ENCODE assay signal across 26 cellular contexts in the genomic region with DNA sequence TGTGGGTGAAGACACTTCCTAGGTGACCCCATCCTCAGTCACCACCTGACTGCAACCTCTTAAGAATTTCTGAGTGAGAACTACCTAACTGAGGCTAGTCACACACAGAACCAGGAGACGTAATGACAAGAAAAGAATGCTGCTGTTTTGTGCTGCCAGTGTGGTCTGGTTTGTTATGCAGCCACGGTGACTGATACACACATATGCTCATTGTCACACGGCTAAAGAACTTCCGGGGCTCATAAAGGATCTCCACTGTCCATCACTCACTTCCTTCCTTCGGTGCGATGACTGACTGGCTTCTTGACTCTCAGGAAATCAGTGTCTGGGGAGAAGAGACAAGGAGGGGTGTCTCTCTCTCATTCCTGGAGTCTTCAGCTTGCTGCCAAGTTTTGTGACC.
A peak's percentile ranks its signal among the peaks of the same experiment; 100 is the strongest.
DNase-seq lines count a peak whose midpoint lies in the region; ATAC-seq, FAIRE-seq and TF ChIP-seq lines count a peak whose summit lies in the region.
"Had no signal": no experiment of that assay in that cellular context is flagged by ENCODE, and none has a peak within 500 bp of the region (broad histone marks: within the 10 kb centered on the region; RNA-seq: fewer than 3 reads in every experiment).

No MANE protein-coding gene starts in this region.

- H3K36me3 Mint-ChIP-seq in endodermal cell (ENCODE audit: low read depth) = no peaks in the 10 kb centered on the region
- H3K36me3 Mint-ChIP-seq: CD8-positive, alpha-beta T cell had no signal

- H3K9me3 ChIP-seq in HepG2 (ENCODE audit: low read length) (peaks cover 32% of the 10 kb centered on the region; the same call in 1 of the 2 replicates), right lobe of liver (no peaks in the 10 kb centered on the region), endodermal cell (ENCODE audit: control insufficient read depth, low read length) (peaks cover 6% of the 10 kb centered on the region), vagina (no peaks in the 10 kb centered on the region)

- CTCF ChIA-PET in HepG2 (lab: Yijun Ruan, JAX; ENCODE audit: low intra/inter-chr PET ratio, low total read pairs) = no interaction called here

- TF ChIP-seq CTCF in HepG2 (CRISPR knock-in tag; IDR thresholded peaks at IDR 0.05) (no peak), right lobe of liver (IDR thresholded peaks at IDR 0.05) (no peak), endodermal cell (conservative IDR thresholded peaks at IDR 0.05) (no peak), vagina (IDR thresholded peaks at IDR 0.05) (no peak)

- H3K4me1 ChIP-seq in HepG2 (ENCODE audit: insufficient read depth, low read length) (no peaks in the 10 kb centered on the region), right lobe of liver (no peaks in the 10 kb centered on the region), endodermal cell (ENCODE audit: control insufficient read depth, insufficient read depth, low read length) (no peaks in the 10 kb centered on the region), vagina (no peaks in the 10 kb centered on the region)
- H3K4me1 ChIP-seq: A549, Caco-2 had no signal

- TF ChIP-seq RAD21 in HepG2 (CRISPR knock-in tag; IDR thresholded peaks at IDR 0.05) = no peak

- H3K4me3 Mint-ChIP-seq in endodermal cell = no peak overlapping the region
- H3K4me3 Mint-ChIP-seq: B cell; CD4-positive, alpha-beta T cell; CD8-positive, alpha-beta T cell had no signal

- POLR2A ChIA-PET in HepG2 (lab: Yijun Ruan, JAX) = no interaction called here

- H3K27ac ChIP-seq in HepG2 (ENCODE audit: extremely low read length, insufficient read depth, low read length) = no peak overlapping the region
- no peak overlapping the region for H3K27ac ChIP-seq in right lobe of liver
- no peak overlapping the region for H3K27ac ChIP-seq in endodermal cell (ENCODE audit: low read depth, low read length)
- no peak overlapping the region for H3K27ac ChIP-seq in vagina
- H3K27ac ChIP-seq: 22Rv1; A549; BLaER1 treated with 17β-estradiol and CSF1 and Interleukin-3, amounts not matched to agents 10 nM and 100 nM; C4-2B had no signal

- in situ Hi-C loops in HepG2 (cut with HindIII; ENCODE audit: extremely low pct_ligation_motif_present, low pct_unique_long_range_greater_than_20kb) = no loop called here

- H3K4me2 ChIP-seq in HepG2 (ENCODE audit: low read depth, low read length) = no peak overlapping the region
- H3K4me2 ChIP-seq: A549; BLaER1 treated with 17β-estradiol and CSF1 and Interleukin-3, amounts not matched to agents 10 nM and 100 nM had no signal

- H3K79me2 ChIP-seq in HepG2 (ENCODE audit: insufficient read depth, low read length) = no peaks in the 10 kb centered on the region

- no peak overlapping the region for H2AFZ ChIP-seq in HepG2 (ENCODE audit: low read length)

- no peaks in the 10 kb centered on the region for H4K20me1 ChIP-seq in HepG2 (ENCODE audit: insufficient read depth, low read length)
- H4K20me1 ChIP-seq: BLaER1 treated with 17β-estradiol and CSF1 and Interleukin-3, amounts not matched to agents 10 nM and 100 nM had no signal

- H3K4me3 ChIP-seq in HepG2 (replicated peaks in 1 of 3; ENCODE audit: insufficient read depth in 1 of 3, low read depth in 2 of 3, low read length in 3 of 3) (no peak overlapping the region), right lobe of liver (no peak overlapping the region), endodermal cell (ENCODE audit: low read length) (no peak overlapping the region), vagina (no peak overlapping the region)
- H3K4me3 ChIP-seq: A549; BLaER1 treated with 17β-estradiol and CSF1 and Interleukin-3, amounts not matched to agents 10 nM and 100 nM had no signal

- peaks cover 2% of the 10 kb centered on the region for H3K27me3 Mint-ChIP-seq in endodermal cell (ENCODE audit: insufficient read depth)
- H3K27me3 Mint-ChIP-seq: CD4-positive, alpha-beta T cell had no signal

- H3K9ac ChIP-seq in HepG2 (ENCODE audit: insufficient read depth, low read depth, low read length) = no peak overlapping the region
- no peak overlapping the region for H3K9ac ChIP-seq in endodermal cell (ENCODE audit: extremely low read depth, low read length, poor library complexity, severe bottlenecking)
- H3K9ac ChIP-seq: BLaER1 treated with 17β-estradiol and CSF1 and Interleukin-3, amounts not matched to agents 10 nM and 100 nM had no signal

- no peaks in the 10 kb centered on the region for H3K9me3 Mint-ChIP-seq in endodermal cell
- H3K9me3 Mint-ChIP-seq: CD8-positive, alpha-beta T cell had no signal

- TF ChIP-seq POLR2A in HepG2 (IDR thresholded peaks at IDR 0.05; ENCODE audit: insufficient read depth in 1 of 2, low read depth in 2 of 2, low read length in 2 of 2) = no peak
- TF ChIP-seq POLR2A in right lobe of liver (IDR thresholded peaks at IDR 0.05) = no peak
- TF ChIP-seq POLR2A in vagina (IDR thresholded peaks at IDR 0.05) = no peak

- FAIRE-seq in HepG2 (lab: Jason Lieb, UNC) = no peak
- FAIRE-seq: A549, D721Med, G401.6, GM12891, GM19239 had no signal

- ATAC-seq in HepG2 = no peak
- no peak for ATAC-seq in right lobe of liver
- ATAC-seq: A549; CD8-positive, alpha-beta T cell had no signal

- intact Hi-C loops in HepG2 (cut with micrococcal nuclease; ENCODE audit: unreplicated experiment) = no loop called here
- intact Hi-C loops in right lobe of liver (cut with DNase I) = no loop called here
- intact Hi-C loops in vagina (cut with DNase I) = no loop called here

- no TSS peak for BruUV-seq in HepG2 (replicated peaks; lab: Mats Ljungman, UMichigan)

- H3K27me3 ChIP-seq in HepG2 (ENCODE audit: control insufficient read depth in 1 of 2, insufficient read depth in 2 of 2, low read length in 2 of 2) (no peaks in the 10 kb centered on the region), right lobe of liver (no peaks in the 10 kb centered on the region), endodermal cell (ENCODE audit: control insufficient read depth, insufficient read depth, low read length, poor library complexity, severe bottlenecking) (no peaks in the 10 kb centered on the region), vagina (no peaks in the 10 kb centered on the region)
- H3K27me3 ChIP-seq: BLaER1 treated with 17β-estradiol and CSF1 and Interleukin-3, amounts not matched to agents 10 nM and 100 nM had no signal

- TF ChIP-seq EP300 in HepG2 (IDR thresholded peaks at IDR 0.05; ENCODE audit: low read depth in 2 of 2, low read length in 2 of 2) (no peak), HepG2 (CRISPR knock-in tag; IDR thresholded peaks at IDR 0.05; ENCODE audit: borderline replicate concordance) (no peak)

- H3K36me3 ChIP-seq in HepG2 (replicated peaks in 1 of 2; ENCODE audit: control insufficient read depth in 1 of 2, insufficient read depth in 2 of 2, low read length in 2 of 2) (no peaks in the 10 kb centered on the region), right lobe of liver (no peaks in the 10 kb centered on the region), endodermal cell (ENCODE audit: control insufficient read depth, insufficient read depth, low read length) (no peaks in the 10 kb centered on the region), vagina (no peaks in the 10 kb centered on the region)
- H3K36me3 ChIP-seq: BLaER1 treated with 17β-estradiol and CSF1 and Interleukin-3, amounts not matched to agents 10 nM and 100 nM had no signal

- no peak overlapping the region for H3K27ac Mint-ChIP-seq in endodermal cell
- H3K27ac Mint-ChIP-seq: B cell; CD4-positive, alpha-beta T cell; CD8-positive, alpha-beta T cell had no signal

- WGBS in HepG2 (ENCODE audit: low lambda C conversion rate) = 33% methylated on average over 6 of the region's 6 CpGs
- WGBS in right lobe of liver (ENCODE audit: insufficient coverage, low coverage, low lambda C conversion rate, missing lambda C conversion rate) = 20% methylated on average over 1 of the region's 6 CpGs
- WGBS in endodermal cell (ENCODE audit: insufficient coverage in 1 of 2, insufficient read length in 1 of 2), 2 experiments = 92 to 96% methylated on average over 2 to 6 of the region's 6 CpGs

- no peaks in the 10 kb centered on the region for H3K4me1 Mint-ChIP-seq in endodermal cell
- H3K4me1 Mint-ChIP-seq: B cell had no signal

- DNase-seq in HepG2 (ENCODE audit: low spot score) (no peak), right lobe of liver (no peak), RPMI7951 (ENCODE audit: low read depth) (peak; percentile 27), endodermal cell (peak; percentile 10), cerebellum (ENCODE audit: low spot score) (no peak), vagina (ENCODE audit: extremely low spot score in 2 of 2) (no peak), DMS 273 (lab: John Stamatoyannopoulos, UW; ENCODE audit: unreplicated experiment) (no peak)
- DNase-seq: ACHN; Caco-2; Calu3; CD4-positive, alpha-beta T cell; CD8-positive, alpha-beta T cell; DMS 273 treated with DMSO at 0.1 percent for 48 hours; DMS153; DMS53; DMS79 treated with DMSO at 0.1 percent for 48 hours; GF-D8 had no signal

TF ChIP-seq in HepG2, 621 proteins besides CTCF, POLR2A, EP300 and RAD21:
- TF ChIP-seq RBAK (CRISPR knock-in tag; IDR thresholded peaks at IDR 0.05) (0 out of 2 replicates have a peak, but pooled peaks have one; percentile 55), FOXA1 (IDR thresholded peaks at IDR 0.05) (no peak), FOXA1 (CRISPR knock-in tag; IDR thresholded peaks at IDR 0.05) (no peak)

Comparison
In these comparisons a context has a peak if more than half of its experiments do, and no peak if none do; other contexts are left out.
1. DNase-seq: peak in RPMI7951 (single experiment) and endodermal cell (single experiment); none in HepG2 (single experiment), right lobe of liver (0 of 3), cerebellum (single experiment), vagina (0 of 2) and DMS 273 (single experiment).